ENCODE assay signal across 1 cellular context in genomic region chr19:827710-828321, GRCh38.
A peak's percentile ranks its signal among the peaks of the same experiment; 100 is the strongest.
TF ChIP-seq lines count a peak whose summit lies in the region.

TSS of gene AZU1 (plus strand) at chr19:827837. CDS start at chr19:827847, 10 bp downstream.

TF ChIP-seq in HepG2, 621 proteins besides CTCF, POLR2A, EP300 and RAD21 (continued from another document):
- TF ChIP-seq ZBTB2 (CRISPR knock-in tag; IDR thresholded peaks at IDR 0.05; ENCODE audit: low read depth) (no peak), ZHX1 (CRISPR knock-in tag; IDR thresholded peaks at IDR 0.05; ENCODE audit: low read depth) (no peak), PHF5A (CRISPR knock-in tag; IDR thresholded peaks at IDR 0.05; ENCODE audit: low read depth, unreplicated experiment) (no peak), ZNF263 (CRISPR knock-in tag; IDR thresholded peaks at IDR 0.05) (no peak), GABPA (IDR thresholded peaks at IDR 0.05; ENCODE audit: low read depth, low read length) (no peak), GABPA (CRISPR knock-in tag; IDR thresholded peaks at IDR 0.05; ENCODE audit: low read depth) (no peak), ZNF264 (CRISPR knock-in tag; IDR thresholded peaks at IDR 0.05) (no peak), ZBTB14 (CRISPR knock-in tag; IDR thresholded peaks at IDR 0.05) (no peak), PTBP1 (IDR thresholded peaks at IDR 0.05; ENCODE audit: low read depth, low read length, poor library complexity, severe bottlenecking) (no peak), ATF7 (IDR thresholded peaks at IDR 0.05) (no peak), ATF7 (CRISPR knock-in tag; IDR thresholded peaks at IDR 0.05) (no peak), ZNF639 (CRISPR knock-in tag; conservative IDR thresholded peaks at IDR 0.05) (no peak), EEA1 (CRISPR knock-in tag; IDR thresholded peaks at IDR 0.05; ENCODE audit: borderline replicate concordance) (no peak), TCF12 (IDR thresholded peaks at IDR 0.05) (no peak), TCF12 (CRISPR knock-in tag; IDR thresholded peaks at IDR 0.05) (no peak), KLF6 (CRISPR knock-in tag; IDR thresholded peaks at IDR 0.05) (no peak), ZMYM3 (CRISPR knock-in tag; IDR thresholded peaks at IDR 0.05) (peak; percentile 39; the same call in 1 of the 2 replicates), XRCC5 (optimal IDR thresholded peaks at IDR 0.05; ENCODE audit: low read length) (no peak), ZNF383 (CRISPR knock-in tag; IDR thresholded peaks at IDR 0.05; ENCODE audit: borderline replicate concordance) (no peak)
- TF ChIP-seq, protein P1, sequence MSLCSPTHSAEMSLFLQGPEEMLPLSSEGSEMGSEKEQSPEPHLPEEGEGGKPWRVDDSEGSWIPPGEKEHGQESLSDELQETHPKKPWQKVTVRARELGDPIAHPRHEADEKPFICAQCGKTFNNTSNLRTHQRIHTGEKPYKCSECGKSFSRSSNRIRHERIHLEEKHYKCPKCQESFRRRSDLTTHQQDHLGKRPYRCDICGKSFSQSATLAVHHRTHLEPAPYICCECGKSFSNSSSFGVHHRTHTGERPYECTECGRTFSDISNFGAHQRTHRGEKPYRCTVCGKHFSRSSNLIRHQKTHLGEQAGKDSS (CRISPR knock-in tag; IDR thresholded peaks at IDR 0.05; ENCODE audit: borderline replicate concordance, low read depth): no peak
- TF ChIP-seq, protein P2, sequence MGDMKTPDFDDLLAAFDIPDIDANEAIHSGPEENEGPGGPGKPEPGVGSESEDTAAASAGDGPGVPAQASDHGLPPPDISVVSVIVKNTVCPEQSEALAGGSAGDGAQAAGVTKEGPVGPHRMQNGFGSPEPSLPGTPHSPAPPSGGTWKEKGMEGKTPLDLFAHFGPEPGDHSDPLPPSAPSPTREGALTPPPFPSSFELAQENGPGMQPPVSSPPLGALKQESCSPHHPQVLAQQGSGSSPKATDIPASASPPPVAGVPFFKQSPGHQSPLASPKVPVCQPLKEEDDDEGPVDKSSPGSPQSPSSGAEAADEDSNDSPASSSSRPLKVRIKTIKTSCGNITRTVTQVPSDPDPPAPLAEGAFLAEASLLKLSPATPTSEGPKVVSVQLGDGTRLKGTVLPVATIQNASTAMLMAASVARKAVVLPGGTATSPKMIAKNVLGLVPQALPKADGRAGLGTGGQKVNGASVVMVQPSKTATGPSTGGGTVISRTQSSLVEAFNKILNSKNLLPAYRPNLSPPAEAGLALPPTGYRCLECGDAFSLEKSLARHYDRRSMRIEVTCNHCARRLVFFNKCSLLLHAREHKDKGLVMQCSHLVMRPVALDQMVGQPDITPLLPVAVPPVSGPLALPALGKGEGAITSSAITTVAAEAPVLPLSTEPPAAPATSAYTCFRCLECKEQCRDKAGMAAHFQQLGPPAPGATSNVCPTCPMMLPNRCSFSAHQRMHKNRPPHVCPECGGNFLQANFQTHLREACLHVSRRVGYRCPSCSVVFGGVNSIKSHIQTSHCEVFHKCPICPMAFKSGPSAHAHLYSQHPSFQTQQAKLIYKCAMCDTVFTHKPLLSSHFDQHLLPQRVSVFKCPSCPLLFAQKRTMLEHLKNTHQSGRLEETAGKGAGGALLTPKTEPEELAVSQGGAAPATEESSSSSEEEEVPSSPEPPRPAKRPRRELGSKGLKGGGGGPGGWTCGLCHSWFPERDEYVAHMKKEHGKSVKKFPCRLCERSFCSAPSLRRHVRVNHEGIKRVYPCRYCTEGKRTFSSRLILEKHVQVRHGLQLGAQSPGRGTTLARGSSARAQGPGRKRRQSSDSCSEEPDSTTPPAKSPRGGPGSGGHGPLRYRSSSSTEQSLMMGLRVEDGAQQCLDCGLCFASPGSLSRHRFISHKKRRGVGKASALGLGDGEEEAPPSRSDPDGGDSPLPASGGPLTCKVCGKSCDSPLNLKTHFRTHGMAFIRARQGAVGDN (CRISPR knock-in tag; IDR thresholded peaks at IDR 0.05): peak; percentile 11; the same call in 1 of the 2 replicates
